6 cellular contexts compared by ENCODE assay signal in the genomic region with DNA sequence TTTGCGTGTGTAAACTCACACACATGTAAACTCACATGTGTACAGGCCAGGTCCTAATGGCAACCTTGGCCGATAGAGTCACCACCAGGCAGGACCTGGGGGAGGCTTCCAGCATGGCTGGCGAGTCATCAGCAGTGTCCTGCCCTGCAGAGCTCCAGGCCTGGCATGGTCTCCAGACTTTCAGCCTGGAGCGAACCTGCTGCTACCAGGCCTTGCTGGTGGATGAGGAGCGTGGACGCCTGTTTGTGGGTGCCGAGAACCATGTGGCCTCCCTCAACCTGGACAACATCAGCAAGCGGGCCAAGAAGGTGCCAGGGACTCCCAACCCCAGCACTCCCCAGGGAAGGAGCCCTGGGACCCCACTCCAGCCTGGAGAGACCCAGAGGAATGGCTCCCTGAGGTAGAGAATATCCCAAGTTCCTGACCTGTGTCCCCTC. TPM values are rescaled to one million over a fixed set of nuclear protein-coding genes. Genes with fewer than 3 reads are reported as not detected.
DNase-seq lines count a peak whose midpoint lies in the region; ATAC-seq and TF ChIP-seq lines count a peak whose summit lies in the region.

No MANE protein-coding gene starts in this region.

- ATAC-seq in IMR-90 (ENCODE audit: low read depth) (peak; percentile 21), GM19452 (IDR thresholded peaks at IDR 0.05; ENCODE audit: unreplicated experiment) (no peak)

- no peak overlapping the region for H3K56ac ChIP-seq in IMR-90 (ENCODE audit: extremely low read depth, insufficient read depth, low read length)

- dilution Hi-C loops in IMR-90 (cut with HindIII; ENCODE audit: low sequenced_read_pairs, unreplicated experiment): no loop called here

- peak overlapping the region; percentile 71 for H3K4me2 ChIP-seq in IMR-90 (ENCODE audit: low read depth, low read length)

- WGBS in IMR-90 (ENCODE audit: extremely low coverage in 2 of 2, insufficient read length in 1 of 2), 2 experiments: 80% methylated on average over 1 of the region's 8 CpGs; no CpG with 5 or more reads in 1 of the 2 experiments

- H3K9me3 ChIP-seq in IMR-90 (ENCODE audit: control insufficient read depth, insufficient read depth, low read length) (no peaks in the 10 kb centered on the region), skeletal muscle tissue (ENCODE audit: control insufficient read depth in 3 of 3, low read length in 3 of 3) (no peaks in the 10 kb centered on the region)

- no peaks in the 10 kb centered on the region for H4K20me1 ChIP-seq in IMR-90 (ENCODE audit: insufficient read depth, low read length)

- H4K91ac ChIP-seq in IMR-90 (ENCODE audit: insufficient read depth, low read depth, low read length): peak overlapping the region; percentile 91

- H3K27ac ChIP-seq in IMR-90 (ENCODE audit: insufficient read depth, low read length) (peak overlapping the region; percentile 80), epithelial cell of prostate (peak overlapping the region; percentile 74), skeletal muscle tissue (ENCODE audit: low read depth, low read length) (no peak overlapping the region)

- H3K79me1 ChIP-seq in IMR-90 (ENCODE audit: low read depth in 1 of 2, low read length in 2 of 2): peaks cover 3 to 43% of the 10 kb centered on the region in 2 experiments; a peak in 3 of 4 replicates

- intact Hi-C loops in IMR-90 (cut with micrococcal nuclease): no loop called here

- H3K4me1 ChIP-seq in IMR-90 (ENCODE audit: control insufficient read depth, insufficient read depth, low read length) (peaks cover 56% of the 10 kb centered on the region), skeletal muscle tissue (ENCODE audit: control insufficient read depth in 3 of 3, insufficient read depth in 3 of 3, low read length in 3 of 3) (peaks cover 62 to 77% (median 68%) of the 10 kb centered on the region in 3 donors)

- peak overlapping the region; percentile 67; the same call in 2 of the 3 replicates for H2BK15ac ChIP-seq in IMR-90 (ENCODE audit: low read depth, low read length)

- H2BK20ac ChIP-seq in IMR-90 (ENCODE audit: low read depth, low read length): peak overlapping the region; percentile 88

- H3K4me3 ChIP-seq in IMR-90 (ENCODE audit: insufficient read depth, low read depth, low read length): peak overlapping the region; percentile 23; the same call in 1 of the 2 replicates
- peak overlapping the region in 2 of 3 donors; percentile 64 to 76 for H3K4me3 ChIP-seq in skeletal muscle tissue (ENCODE audit: low read length in 3 of 3)

- H2AK9ac ChIP-seq in IMR-90 (replicated peaks; ENCODE audit: low read depth, low read length, poor library complexity): peak overlapping the region; percentile 95

- no peak for TF ChIP-seq POLR2A in IMR-90 (IDR thresholded peaks at IDR 0.05; ENCODE audit: low read depth, low read length)

- H3K9me1 ChIP-seq in IMR-90 (ENCODE audit: insufficient read depth, low read length): peaks cover 37% of the 10 kb centered on the region

- DNase-seq in IMR-90: peak; percentile 63
- no peak for DNase-seq in epithelial cell of prostate (ENCODE audit: low read depth, low spot score)
- DNase-seq in activated CD4-positive, alpha-beta T cell treated with anti-CD3 and anti-CD28 coated beads, Interleukin-2, amount 50 U/mL, for 48 hours: no peak
- DNase-seq in RPMI8226: no peak

- peak overlapping the region; percentile 92 for H3K14ac ChIP-seq in IMR-90 (replicated peaks; ENCODE audit: low read depth, low read length)

- peak overlapping the region; percentile 98 for H3K4ac ChIP-seq in IMR-90 (ENCODE audit: low read depth, low read length)

- peak overlapping the region; percentile 83 for H2BK5ac ChIP-seq in IMR-90 (ENCODE audit: low read depth, low read length, poor library complexity, severe bottlenecking)

- peak overlapping the region; percentile 85; the same call in 1 of the 2 replicates for H3K23ac ChIP-seq in IMR-90 (ENCODE audit: low read depth, low read length)

- H3K27me3 ChIP-seq in IMR-90 (ENCODE audit: control insufficient read depth, insufficient read depth, low read length): no peaks in the 10 kb centered on the region
- peaks cover 0 to 3% (median 0%) of the 10 kb centered on the region in 3 donors for H3K27me3 ChIP-seq in skeletal muscle tissue (ENCODE audit: control insufficient read depth in 3 of 3, insufficient read depth in 3 of 3, low read length in 3 of 3)

- H3K9ac ChIP-seq in IMR-90 (ENCODE audit: low read depth, low read length) (peak overlapping the region; percentile 77), skeletal muscle tissue (ENCODE audit: low read depth in 1 of 3, low read length in 3 of 3) (peak overlapping the region; percentile 21 to 90 (median 64))

- H2AFZ ChIP-seq in IMR-90 (replicated peaks; ENCODE audit: low read length, poor library complexity): peak overlapping the region; percentile 71

- TF ChIP-seq CTCF in IMR-90 (conservative IDR thresholded peaks at IDR 0.05; ENCODE audit: low read depth, low read length): no peak

- POLR2A ChIA-PET in IMR-90 (lab: Charles Lee; ENCODE audit: unreplicated experiment): no interaction called here

- H4K8ac ChIP-seq in IMR-90 (ENCODE audit: low read depth in 2 of 2, low read length in 2 of 2): peak overlapping the region; percentile 56 to 94

- CTCF ChIA-PET in IMR-90 (lab: Yijun Ruan, JAX): interaction anchor here (1.3 to 2.2 kb wide), 2 partner anchors 10 to 43 kb away, joined by 4 to 7 read pairs; no protein-coding TSS in a partner anchor

- H3K36me3 ChIP-seq in IMR-90 (ENCODE audit: control insufficient read depth, insufficient read depth, low read length) (peaks cover 6% of the 10 kb centered on the region; the same call in 1 of the 2 replicates), skeletal muscle tissue (ENCODE audit: control insufficient read depth in 3 of 3, insufficient read depth in 3 of 3, low read length in 3 of 3) (no peaks in the 10 kb centered on the region)

- H3K18ac ChIP-seq in IMR-90 (ENCODE audit: low read depth, low read length): peak overlapping the region; percentile 68

- no TSS peak for BruUV-seq in IMR-90 (replicated peaks; lab: Mats Ljungman, UMichigan)

- peak overlapping the region; percentile 79 for H4K5ac ChIP-seq in IMR-90 (ENCODE audit: low read depth, low read length)

- no peak for TF ChIP-seq RAD21 in IMR-90 (IDR thresholded peaks at IDR 0.05; ENCODE audit: low read length)

- H2AK5ac ChIP-seq in IMR-90 (ENCODE audit: low read depth, low read length): peak overlapping the region; percentile 98

- in situ Hi-C loops in IMR-90 (cut with MboI; ENCODE audit: low sequenced_read_pairs): loop anchor here (5.0 kb wide), 2 partner anchors 43 to 78 kb away; partner anchors contain the start of gene GNAT1

- H2BK120ac ChIP-seq in IMR-90 (ENCODE audit: low read depth, low read length): peak overlapping the region; percentile 95

TF ChIP-seq in IMR-90, 13 proteins besides CTCF, POLR2A, EP300 and RAD21:
- TF ChIP-seq MAFK (IDR thresholded peaks at IDR 0.05; ENCODE audit: low read depth, low read length): no peak
- TF ChIP-seq RCOR1 (IDR thresholded peaks at IDR 0.05; ENCODE audit: insufficient replicate concordance, low read length): no peak
- TF ChIP-seq FOS (IDR thresholded peaks at IDR 0.05; ENCODE audit: low read depth, low read length): peak; percentile 57
- TF ChIP-seq NFE2L2 (IDR thresholded peaks at IDR 0.05; ENCODE audit: low read depth, low read length): no peak
- peak; percentile 52; the same call in 1 of the 2 replicates for TF ChIP-seq MAZ (IDR thresholded peaks at IDR 0.05; ENCODE audit: borderline replicate concordance, low read depth, low read length)
- TF ChIP-seq MXI1 (IDR thresholded peaks at IDR 0.05; ENCODE audit: borderline replicate concordance, low read depth, low read length): peak; percentile 71; the same call in 1 of the 2 replicates
- TF ChIP-seq SMC3 (IDR thresholded peaks at IDR 0.05; ENCODE audit: low read depth, low read length): peak; percentile 22; the same call in 1 of the 2 replicates
- TF ChIP-seq CHD1 (IDR thresholded peaks at IDR 0.05; ENCODE audit: low read depth, low read length): no peak

RNA-seq across cellular contexts. Expression of gene SEMA3B, which starts 1.0 kb away (rescaled TPM):
- total RNA-seq in IMR-90 (2012; rRNA removed) (3.9 and 4.3 TPM in 2 replicates), skeletal muscle tissue (19.8 TPM)
- polyA plus RNA-seq in IMR-90 (2012; rRNA removed): 29.3 and 34.3 TPM in 2 replicates
- 22.0 and 34.4 TPM in 2 replicates for polyA plus RNA-seq in IMR-90 (2012; cell fraction: cytosol; rRNA removed)
- 153 and 393 TPM in 2 replicates for polyA plus RNA-seq in IMR-90 (2012; cell fraction: nucleus; rRNA removed; ENCODE audit: low replicate concordance)

RNA-seq across cellular contexts. Expression of gene LSMEM2, which starts 8.9 kb away (rescaled TPM):
- total RNA-seq in IMR-90 (2012; rRNA removed): under 0.01 TPM in 2 replicates
- not detected in 2 replicates for polyA plus RNA-seq in IMR-90 (2012; rRNA removed)
- polyA plus RNA-seq in IMR-90 (2012; cell fraction: cytosol; rRNA removed): not detected in 2 replicates
- polyA plus RNA-seq in IMR-90 (2012; cell fraction: nucleus; rRNA removed; ENCODE audit: low replicate concordance): 0.37 and 0.52 TPM in 2 replicates
- total RNA-seq in skeletal muscle tissue: 15.1 TPM

RNA-seq across cellular contexts. Expression of gene IFRD2, which starts 22.2 kb away (rescaled TPM):
- total RNA-seq in IMR-90 (2012; rRNA removed) (48.6 and 52.7 TPM in 2 replicates), skeletal muscle tissue (44.9 TPM)
- 79.1 and 85.2 TPM in 2 replicates for polyA plus RNA-seq in IMR-90 (2012; rRNA removed)
- polyA plus RNA-seq in IMR-90 (2012; cell fraction: cytosol; rRNA removed): 68.9 and 69.3 TPM in 2 replicates
- 164 and 342 TPM in 2 replicates for polyA plus RNA-seq in IMR-90 (2012; cell fraction: nucleus; rRNA removed; ENCODE audit: low replicate concordance)

RNA-seq across cellular contexts. Expression of gene HYAL3, which starts 29.2 kb away (rescaled TPM):
- total RNA-seq in IMR-90 (2012; rRNA removed) (2.2 and 2.7 TPM in 2 replicates), skeletal muscle tissue (3.7 TPM)
- 5.7 and 7.6 TPM in 2 replicates for polyA plus RNA-seq in IMR-90 (2012; rRNA removed)
- polyA plus RNA-seq in IMR-90 (2012; cell fraction: cytosol; rRNA removed): 7.4 and 11.3 TPM in 2 replicates
- 4.6 and 10.7 TPM in 2 replicates for polyA plus RNA-seq in IMR-90 (2012; cell fraction: nucleus; rRNA removed; ENCODE audit: low replicate concordance)

RNA-seq across cellular contexts. Expression of gene NAA80, which starts 29.2 kb away (rescaled TPM):
- 3.1 and 5.0 TPM in 2 replicates for total RNA-seq in IMR-90 (2012; rRNA removed)
- polyA plus RNA-seq in IMR-90 (2012; rRNA removed): 14.2 and 14.4 TPM in 2 replicates
- polyA plus RNA-seq in IMR-90 (2012; cell fraction: cytosol; rRNA removed): 7.4 and 10.9 TPM in 2 replicates
- 19.3 and 45.2 TPM in 2 replicates for polyA plus RNA-seq in IMR-90 (2012; cell fraction: nucleus; rRNA removed; ENCODE audit: low replicate concordance)
- total RNA-seq in skeletal muscle tissue: 1.6 TPM

Comparison
In these comparisons a context has a peak if more than half of its experiments do, and no peak if none do; other contexts are left out.
1. RNA of gene LSMEM2, which starts 8.9 kb away (total RNA-seq): 15.1 TPM in skeletal muscle tissue (single experiment); under 0.01 TPM in IMR-90; every median in the first group is over 10 times any median in the second.